Comparison of ENCODE assay signal across 3 cellular contexts in genomic region chr5:12965804-12966203, GRCh38.
TF ChIP-seq lines count a peak whose summit lies in the region.

No MANE protein-coding gene starts in this region.

TF ChIP-seq in HepG2, 621 proteins besides CTCF, POLR2A, EP300 and RAD21:
- TF ChIP-seq SMYD3 (CRISPR knock-in tag; IDR thresholded peaks at IDR 0.05) (no peak), RAD51 (IDR thresholded peaks at IDR 0.05; ENCODE audit: borderline replicate concordance) (peak; percentile 57; the same call in 1 of the 2 replicates)

TF ChIP-seq in A549, 52 proteins besides CTCF, POLR2A, EP300 and RAD21:
- TF ChIP-seq USF2 (IDR thresholded peaks at IDR 0.05) (0 out of 2 replicates have a peak, but pooled peaks have one; percentile 6), RFX5 (IDR thresholded peaks at IDR 0.05) (no peak)

TF ChIP-seq in K562, 482 proteins besides CTCF, POLR2A, EP300 and RAD21:
- TF ChIP-seq, protein P1, sequence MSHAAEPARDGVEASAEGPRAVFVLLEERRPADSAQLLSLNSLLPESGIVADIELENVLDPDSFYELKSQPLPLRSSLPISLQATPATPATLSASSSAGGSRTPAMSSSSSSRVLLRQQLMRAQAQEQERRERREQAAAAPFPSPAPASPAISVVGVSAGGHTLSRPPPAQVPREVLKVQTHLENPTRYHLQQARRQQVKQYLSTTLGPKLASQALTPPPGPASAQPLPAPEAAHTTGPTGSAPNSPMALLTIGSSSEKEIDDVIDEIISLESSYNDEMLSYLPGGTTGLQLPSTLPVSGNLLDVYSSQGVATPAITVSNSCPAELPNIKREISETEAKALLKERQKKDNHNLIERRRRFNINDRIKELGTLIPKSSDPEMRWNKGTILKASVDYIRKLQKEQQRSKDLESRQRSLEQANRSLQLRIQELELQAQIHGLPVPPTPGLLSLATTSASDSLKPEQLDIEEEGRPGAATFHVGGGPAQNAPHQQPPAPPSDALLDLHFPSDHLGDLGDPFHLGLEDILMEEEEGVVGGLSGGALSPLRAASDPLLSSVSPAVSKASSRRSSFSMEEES (CRISPR knock-in tag; IDR thresholded peaks at IDR 0.05): peak; percentile 93
- TF ChIP-seq, protein P2, sequence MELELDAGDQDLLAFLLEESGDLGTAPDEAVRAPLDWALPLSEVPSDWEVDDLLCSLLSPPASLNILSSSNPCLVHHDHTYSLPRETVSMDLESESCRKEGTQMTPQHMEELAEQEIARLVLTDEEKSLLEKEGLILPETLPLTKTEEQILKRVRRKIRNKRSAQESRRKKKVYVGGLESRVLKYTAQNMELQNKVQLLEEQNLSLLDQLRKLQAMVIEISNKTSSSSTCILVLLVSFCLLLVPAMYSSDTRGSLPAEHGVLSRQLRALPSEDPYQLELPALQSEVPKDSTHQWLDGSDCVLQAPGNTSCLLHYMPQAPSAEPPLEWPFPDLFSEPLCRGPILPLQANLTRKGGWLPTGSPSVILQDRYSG (tag; conservative IDR thresholded peaks at IDR 0.05; ENCODE audit: low read depth): no peak
- TF ChIP-seq ZNF134 (CRISPR knock-in tag; conservative IDR thresholded peaks at IDR 0.05): no peak
- TF ChIP-seq, protein P3, sequence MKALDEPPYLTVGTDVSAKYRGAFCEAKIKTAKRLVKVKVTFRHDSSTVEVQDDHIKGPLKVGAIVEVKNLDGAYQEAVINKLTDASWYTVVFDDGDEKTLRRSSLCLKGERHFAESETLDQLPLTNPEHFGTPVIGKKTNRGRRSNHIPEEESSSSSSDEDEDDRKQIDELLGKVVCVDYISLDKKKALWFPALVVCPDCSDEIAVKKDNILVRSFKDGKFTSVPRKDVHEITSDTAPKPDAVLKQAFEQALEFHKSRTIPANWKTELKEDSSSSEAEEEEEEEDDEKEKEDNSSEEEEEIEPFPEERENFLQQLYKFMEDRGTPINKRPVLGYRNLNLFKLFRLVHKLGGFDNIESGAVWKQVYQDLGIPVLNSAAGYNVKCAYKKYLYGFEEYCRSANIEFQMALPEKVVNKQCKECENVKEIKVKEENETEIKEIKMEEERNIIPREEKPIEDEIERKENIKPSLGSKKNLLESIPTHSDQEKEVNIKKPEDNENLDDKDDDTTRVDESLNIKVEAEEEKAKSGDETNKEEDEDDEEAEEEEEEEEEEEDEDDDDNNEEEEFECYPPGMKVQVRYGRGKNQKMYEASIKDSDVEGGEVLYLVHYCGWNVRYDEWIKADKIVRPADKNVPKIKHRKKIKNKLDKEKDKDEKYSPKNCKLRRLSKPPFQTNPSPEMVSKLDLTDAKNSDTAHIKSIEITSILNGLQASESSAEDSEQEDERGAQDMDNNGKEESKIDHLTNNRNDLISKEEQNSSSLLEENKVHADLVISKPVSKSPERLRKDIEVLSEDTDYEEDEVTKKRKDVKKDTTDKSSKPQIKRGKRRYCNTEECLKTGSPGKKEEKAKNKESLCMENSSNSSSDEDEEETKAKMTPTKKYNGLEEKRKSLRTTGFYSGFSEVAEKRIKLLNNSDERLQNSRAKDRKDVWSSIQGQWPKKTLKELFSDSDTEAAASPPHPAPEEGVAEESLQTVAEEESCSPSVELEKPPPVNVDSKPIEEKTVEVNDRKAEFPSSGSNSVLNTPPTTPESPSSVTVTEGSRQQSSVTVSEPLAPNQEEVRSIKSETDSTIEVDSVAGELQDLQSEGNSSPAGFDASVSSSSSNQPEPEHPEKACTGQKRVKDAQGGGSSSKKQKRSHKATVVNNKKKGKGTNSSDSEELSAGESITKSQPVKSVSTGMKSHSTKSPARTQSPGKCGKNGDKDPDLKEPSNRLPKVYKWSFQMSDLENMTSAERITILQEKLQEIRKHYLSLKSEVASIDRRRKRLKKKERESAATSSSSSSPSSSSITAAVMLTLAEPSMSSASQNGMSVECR (CRISPR knock-in tag; IDR thresholded peaks at IDR 0.05): no peak
- TF ChIP-seq, protein P4, sequence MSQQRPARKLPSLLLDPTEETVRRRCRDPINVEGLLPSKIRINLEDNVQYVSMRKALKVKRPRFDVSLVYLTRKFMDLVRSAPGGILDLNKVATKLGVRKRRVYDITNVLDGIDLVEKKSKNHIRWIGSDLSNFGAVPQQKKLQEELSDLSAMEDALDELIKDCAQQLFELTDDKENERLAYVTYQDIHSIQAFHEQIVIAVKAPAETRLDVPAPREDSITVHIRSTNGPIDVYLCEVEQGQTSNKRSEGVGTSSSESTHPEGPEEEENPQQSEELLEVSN (IDR thresholded peaks at IDR 0.05; ENCODE audit: borderline replicate concordance in 1 of 2, extremely low read depth in 1 of 2, insufficient read depth in 1 of 2, insufficient read length in 1 of 2, low read depth in 1 of 2, low read length in 1 of 2, poor library complexity in 1 of 2, severe bottlenecking in 1 of 2): no peak
- TF ChIP-seq ZNF583 (CRISPR knock-in tag; IDR thresholded peaks at IDR 0.05): no peak
